Comparison of ENCODE assay signal across 10 cellular contexts in genomic region chr12:79983492-79983891, GRCh38. TPM values are rescaled to one million over a fixed set of nuclear protein-coding genes. Genes with fewer than 3 reads are reported as not detected.
DNase-seq lines count a peak whose midpoint lies in the region; TF ChIP-seq lines count a peak whose summit lies in the region.
"Had no signal": no experiment of that assay in that cellular context is flagged by ENCODE, and none has a peak within 500 bp of the region (broad histone marks: within the 10 kb centered on the region; RNA-seq: fewer than 3 reads in every experiment).

No MANE protein-coding gene starts in this region.

- no peaks in the 10 kb centered on the region for H3K9me3 ChIP-seq in osteoblast (ENCODE audit: low read depth, low read length)

- no peaks in the 10 kb centered on the region for H3K36me3 ChIP-seq in osteoblast (ENCODE audit: insufficient read depth, low read length)

- DNase-seq in EL (peak; percentile 95), NCI-H2029 (lab: John Stamatoyannopoulos, UW) (peak; percentile 61), epithelial cell of prostate (ENCODE audit: low read depth, low spot score) (peak; percentile 40), osteoblast (ENCODE audit: insufficient read length, low spot score, missing footprints) (no peak), NCI-H526 (lab: John Stamatoyannopoulos, UW) (no peak), anterior cingulate cortex (lab: John Stamatoyannopoulos, UW) (no peak), GOT3 (lab: John Stamatoyannopoulos, UW) (no peak)
- DNase-seq: activated naive CD8-positive, alpha-beta T cell treated with anti-CD3 and anti-CD28 coated beads for 36 hours; effector memory CD8-positive, alpha-beta T cell had no signal

- H3K4me3 ChIP-seq in osteoblast (ENCODE audit: insufficient read depth, low read length), result peak overlapping the region; percentile 39
- H3K4me3 ChIP-seq: skin epidermis had no signal

- no peaks in the 10 kb centered on the region for H4K20me1 ChIP-seq in osteoblast (ENCODE audit: insufficient read depth, low read length)

- H3K79me2 ChIP-seq in osteoblast (ENCODE audit: insufficient read depth, low read length), result no peaks in the 10 kb centered on the region

- H3K4me2 ChIP-seq in osteoblast (ENCODE audit: insufficient read depth, low read length), result peak overlapping the region; percentile 71

- peak overlapping the region; percentile 39 for H2AFZ ChIP-seq in osteoblast (ENCODE audit: low read length)

- no peak overlapping the region for H3K27ac ChIP-seq in epithelial cell of prostate
- H3K27ac ChIP-seq in osteoblast (ENCODE audit: low read depth, low read length), result peak overlapping the region; percentile 80

- TF ChIP-seq CTCF in osteoblast (IDR thresholded peaks at IDR 0.05; ENCODE audit: extremely low read depth, low read depth, low read length), result no peak

- no peaks in the 10 kb centered on the region for H3K27me3 ChIP-seq in osteoblast (ENCODE audit: insufficient read depth, low read length)

- peaks cover 36% of the 10 kb centered on the region for H3K4me1 ChIP-seq in osteoblast (ENCODE audit: insufficient read depth, low read length)

RNA-seq across cellular contexts. Expression of gene PPP1R12A, which starts 48.6 kb away (rescaled TPM):
- 118 and 165 TPM in 2 replicates for total RNA-seq in osteoblast

Comparison
In these comparisons a context has a peak if more than half of its experiments do, and no peak if none do; other contexts are left out.
1. DNase-seq: peak in EL (single experiment), NCI-H2029 (single experiment) and epithelial cell of prostate (single experiment); none in osteoblast (single experiment), NCI-H526 (0 of 2), anterior cingulate cortex (0 of 58) and GOT3 (single experiment).